ENCODE assay signal across 39 cellular contexts in genomic region chr1:53417003-53417402, GRCh38. TPM values are rescaled to one million over a fixed set of nuclear protein-coding genes. Genes with fewer than 3 reads are reported as not detected.
DNase-seq lines count a peak whose midpoint lies in the region; ATAC-seq, FAIRE-seq and TF ChIP-seq lines count a peak whose summit lies in the region.
"Had no signal": no experiment of that assay in that cellular context is flagged by ENCODE, and none has a peak within 500 bp of the region (broad histone marks: within the 10 kb centered on the region; RNA-seq: fewer than 3 reads in every experiment).

No MANE protein-coding gene starts in this region.

- H2AFZ ChIP-seq in K562 (ENCODE audit: low read depth, low read length) (no peak overlapping the region), Karpas-422 (ENCODE audit: low read length) (no peak overlapping the region)
- H2AFZ ChIP-seq: hepatocyte had no signal

- no peak for TF ChIP-seq CTCF in K562 (IDR thresholded peaks at IDR 0.05 in 2 of 3, conservative IDR thresholded peaks at IDR 0.05 in 1 of 3; ENCODE audit: insufficient read depth in 2 of 3, low read depth in 1 of 3, low read length in 3 of 3)

- H3K27ac ChIP-seq in HUES6 (ENCODE audit: low read depth, low read length) (peak overlapping the region; percentile 50; the same call in 1 of the 2 replicates), K562 (ENCODE audit: extremely low read depth, low read depth, low read length) (no peak overlapping the region), Karpas-422 (ENCODE audit: low read length) (no peak overlapping the region)
- H3K27ac ChIP-seq: BLaER1, breast epithelium, dorsolateral prefrontal cortex, hepatocyte, left ventricle myocardium inferior, stomach, thyroid gland, uterus had no signal

- H4K20me1 ChIP-seq in K562 (replicated peaks; ENCODE audit: control insufficient read depth, insufficient read depth, low read length): no peaks in the 10 kb centered on the region; the same call in 1 of the 2 replicates
- no peaks in the 10 kb centered on the region for H4K20me1 ChIP-seq in Karpas-422 (ENCODE audit: insufficient read depth, low read depth, low read length)
- H4K20me1 ChIP-seq: BLaER1 had no signal

- H3K4me3 ChIP-seq in HUES6 (ENCODE audit: low read depth, low read length): peak overlapping the region; percentile 30; the same call in 1 of the 2 replicates
- no peak overlapping the region for H3K4me3 ChIP-seq in K562
- no peak overlapping the region for H3K4me3 ChIP-seq in Karpas-422 (ENCODE audit: low read length)
- H3K4me3 ChIP-seq: BLaER1, breast epithelium, hepatocyte, left ventricle myocardium inferior, MG63, stomach, thyroid gland, uterus had no signal

- H3K9me2 ChIP-seq in Karpas-422 (replicated peaks; ENCODE audit: insufficient read depth, low read length): no peaks in the 10 kb centered on the region

- DNase-seq in K562 (ENCODE audit: extremely low read depth in 1 of 4, low spot score in 3 of 4) (no peak), left kidney (ENCODE audit: low read depth, low spot score) (peak; percentile 23), inferior parietal cortex (ENCODE audit: extremely low spot score) (no peak), NCI-H2196 (lab: John Stamatoyannopoulos, UW; ENCODE audit: unreplicated experiment) (no peak), Karpas-422 (no peak)
- DNase-seq: activated CD4-positive, alpha-beta T cell treated with anti-CD3 and anti-CD28 coated beads for 36 hours; activated CD8-positive, alpha-beta memory T cell treated with anti-CD3 and anti-CD28 coated beads for 24 hours; activated effector memory CD4-positive, alpha-beta T cell treated with Interleukin-2 at 50 U/mL for 16 hours; activated T-cell treated with anti-CD3 and anti-CD28 coated beads for 4 hours; amygdala; dorsolateral prefrontal cortex; KG1; left ventricle myocardium inferior; MG63; NCI-H1417; NCI-H2029; NCI-H345; NCI-H774; nucleus accumbens; Right ventricle myocardium superior; stimulated activated CD4-positive, alpha-beta T cell treated with anti-CD3 and anti-CD28 coated beads, Interleukin-12 subunit alpha, Interleukin-12 subunit beta, amount 100 ng/mL, for 4 hours; stimulated activated CD4-positive, alpha-beta T cell treated with anti-CD3 and anti-CD28 coated beads, Interleukin-2, amount 100 ng/mL, for 48 hours; stomach; thyroid gland; uterus had no signal

- H3K27me3 ChIP-seq in HUES6 (ENCODE audit: control insufficient read depth, insufficient read depth, low read length) (no peaks in the 10 kb centered on the region), K562 (ENCODE audit: control insufficient read depth in 2 of 2, insufficient read depth in 2 of 2, low read length in 2 of 2) (peaks cover 52 to 55% of the 10 kb centered on the region in 2 experiments), Karpas-422 (ENCODE audit: low read length) (no peaks in the 10 kb centered on the region)
- H3K27me3 ChIP-seq: BLaER1, MG63, thyroid gland, uterus had no signal

- no peak for ATAC-seq in K562
- ATAC-seq: activated CD4-positive, alpha-beta T cell treated with anti-CD3 and anti-CD28 coated beads for 36 hours; activated naive CD4-positive, alpha-beta T cell treated with anti-CD3 and anti-CD28 coated beads, Interleukin-2, amount 50 U/mL, for 72 hours; Panc1; sciatic nerve had no signal

- H3K4me1 ChIP-seq in ES-I3 (ENCODE audit: insufficient read depth, low read length): peaks cover 40% of the 10 kb centered on the region
- H3K4me1 ChIP-seq in HUES6 (ENCODE audit: control insufficient read depth, insufficient read depth, low read length): peaks cover 63% of the 10 kb centered on the region
- no peaks in the 10 kb centered on the region; a peak in 1 of 5 replicates for H3K4me1 ChIP-seq in K562 (replicated peaks in 1 of 2; ENCODE audit: control insufficient read depth in 2 of 2, insufficient read depth in 2 of 2, low read length in 2 of 2)
- H3K4me1 ChIP-seq in Karpas-422 (ENCODE audit: low read length): no peaks in the 10 kb centered on the region
- H3K4me1 ChIP-seq: BLaER1, breast epithelium, left ventricle myocardium inferior, uterus had no signal

- no peaks in the 10 kb centered on the region for H3K9me1 ChIP-seq in K562 (ENCODE audit: control insufficient read depth, insufficient read depth, low read length)

- no peak for TF ChIP-seq EP300 in K562 (IDR thresholded peaks at IDR 0.05; ENCODE audit: low read length)

- CTCF ChIA-PET in K562 (lab: Yijun Ruan, JAX; ENCODE audit: low intra/inter-chr PET ratio): no interaction called here

- no peak for FAIRE-seq in K562 (lab: Jason Lieb, UNC)
- FAIRE-seq: islet of Langerhans had no signal

- in situ Hi-C loops in K562 (cut with MboI): no loop called here

- H3K4me2 ChIP-seq in K562 (ENCODE audit: insufficient read depth, low read length) (no peak overlapping the region), Karpas-422 (ENCODE audit: low read depth, low read length, poor library complexity, severe bottlenecking) (no peak overlapping the region)
- H3K4me2 ChIP-seq: BLaER1, hepatocyte had no signal

- intact Hi-C loops in K562 (cut with micrococcal nuclease): no loop called here

- BruUV-seq in K562 (replicated peaks; lab: Mats Ljungman, UMichigan): no TSS peak

- TF ChIP-seq RAD21 in K562 (CRISPR knock-in tag; conservative IDR thresholded peaks at IDR 0.05 in 1 of 2, IDR thresholded peaks at IDR 0.05 in 1 of 2): no peak

- H3K9me3 ChIP-seq in ES-I3 (ENCODE audit: control insufficient read depth, insufficient read depth, low read length) (peaks cover 11% of the 10 kb centered on the region; the same call in 1 of the 2 replicates), HUES6 (ENCODE audit: control insufficient read depth, insufficient read depth, low read depth, low read length) (peaks cover 20% of the 10 kb centered on the region), K562 (replicated peaks; ENCODE audit: control insufficient read depth, insufficient read depth, low read depth, low read length) (no peaks in the 10 kb centered on the region), Karpas-422 (ENCODE audit: low read length) (no peaks in the 10 kb centered on the region)
- H3K9me3 ChIP-seq: BLaER1, breast epithelium, thyroid gland, uterus had no signal

- 0 out of 2 replicates have a peak overlapping the region, but pooled peaks have one; percentile 18 for H3K9ac ChIP-seq in ES-I3 (ENCODE audit: low read depth, low read length)
- H3K9ac ChIP-seq in HUES6 (ENCODE audit: low read length): peak overlapping the region; percentile 50
- H3K9ac ChIP-seq in K562 (ENCODE audit: insufficient read depth in 1 of 2, low read depth in 2 of 2, low read length in 2 of 2): no peak overlapping the region
- H3K9ac ChIP-seq in Karpas-422 (ENCODE audit: low read length): no peak overlapping the region
- H3K9ac ChIP-seq: BLaER1 had no signal

- no peaks in the 10 kb centered on the region for H3K36me3 ChIP-seq in ES-I3 (ENCODE audit: insufficient read depth, low read length)
- H3K36me3 ChIP-seq in HUES6 (ENCODE audit: control insufficient read depth, insufficient read depth, low read length): no peaks in the 10 kb centered on the region; the same call in 1 of the 2 replicates
- H3K36me3 ChIP-seq in K562 (ENCODE audit: control insufficient read depth, insufficient read depth, low read length): no peaks in the 10 kb centered on the region
- H3K36me3 ChIP-seq in Karpas-422 (ENCODE audit: insufficient read depth, low read length): no peaks in the 10 kb centered on the region
- H3K36me3 ChIP-seq: BLaER1, breast epithelium, left ventricle myocardium inferior, MG63, stomach, thyroid gland, uterus had no signal

- no peaks in the 10 kb centered on the region for H3K79me2 ChIP-seq in K562 (ENCODE audit: control insufficient read depth, insufficient read depth, low read length)
- no peaks in the 10 kb centered on the region for H3K79me2 ChIP-seq in Karpas-422 (ENCODE audit: low read length)
- H3K79me2 ChIP-seq: hepatocyte had no signal

- TF ChIP-seq POLR2A in K562 (conservative IDR thresholded peaks at IDR 0.05): no peak

- POLR2A ChIA-PET in K562 (lab: Yijun Ruan, JAX): no interaction called here

- WGBS in K562 (ENCODE audit: insufficient coverage, low coverage, missing lambda C conversion rate): 1% methylated on average over 7 of the region's 7 CpGs

TF ChIP-seq in K562, 482 proteins besides CTCF, POLR2A, EP300 and RAD21:
- TF ChIP-seq ZFP30 (CRISPR knock-in tag; IDR thresholded peaks at IDR 0.05; ENCODE audit: borderline replicate concordance): no peak
- TF ChIP-seq SPI1 (IDR thresholded peaks at IDR 0.05; ENCODE audit: borderline replicate concordance, low read depth, low read length): peak; percentile 7; the same call in 1 of the 2 replicates

RNA-seq across cellular contexts. Expression of gene DMRTB1, which starts 42.2 kb away (rescaled TPM):
- not detected in 2 replicates for total RNA-seq in K562 (2011; cell fraction: chromatin; rRNA removed; ENCODE audit: low replicate concordance)
- total RNA-seq in K562 (2011; cell fraction: nucleolus; rRNA removed): not detected in 2 replicates
- total RNA-seq in K562 (2011; cell fraction: nucleoplasm; rRNA removed): not detected in 2 replicates
- 0.20 and 0.27 TPM in 2 replicates for total RNA-seq in K562 (2014; rRNA removed)
- total RNA-seq in K562 (2014; rRNA removed; fragmentation: Illumina TruSeq; extraction: Trizol): 0.13 TPM in 1 of 2 replicates, not detected in the other
- 0.11 TPM in 1 of 2 replicates, not detected in the other for total RNA-seq in K562 (2015; rRNA removed; fragmentation: Illumina TruSeq; extraction: Trizol)
- 0.11 and 0.35 TPM in 2 replicates for total RNA-seq in K562 (2021)
- polyA plus RNA-seq in K562 (2011; rRNA removed): not detected in 2 replicates
- 0.07 TPM in 1 of 2 replicates, not detected in the other for polyA plus RNA-seq in K562 (2011; cell fraction: cytosol; rRNA removed)
- not detected in 2 replicates for polyA plus RNA-seq in K562 (2011; cell fraction: nucleus; rRNA removed)
- 0.10 and 0.28 TPM in 2 replicates for polyA plus RNA-seq in K562 (2012)
- 0.12 and 0.16 TPM in 2 replicates for polyA plus RNA-seq in K562 (2014; fragmentation: Illumina TruSeq; extraction: Trizol)
- under 1 TPM; 0.06 TPM for polyA plus RNA-seq in K562 (2014; fragmentation: Nextera tagmentation; extraction: Ambion mirVana)
- polyA plus RNA-seq in K562 (2014; rRNA removed): 0.09 and 0.27 TPM in 2 replicates
- not detected in 2 replicates for polyA minus RNA-seq in K562 (2011; rRNA and poly(A)+ RNA removed)
- not detected in 2 replicates for polyA minus RNA-seq in K562 (2011; cell fraction: cytosol; rRNA and poly(A)+ RNA removed)
- polyA minus RNA-seq in K562 (2011; cell fraction: nucleus; rRNA and poly(A)+ RNA removed): not detected in 2 replicates
- not detected in 2 replicates for total RNA-seq in Karpas-422 (2014; rRNA removed; shearing (Covaris generic); ENCODE audit: low replicate concordance)
- total RNA-seq: activated naive CD4-positive, alpha-beta T cell treated with anti-CD3 and anti-CD28 coated beads, Interleukin-2, amount 50 U/mL, for 72 hours; breast epithelium; chondrocyte; G401; hepatocyte; left ventricle myocardium inferior; myocyte; progenitor cell of endocrine pancreas; Right ventricle myocardium superior; sciatic nerve; stomach; T-helper 2 cell treated with Interferon-gamma antibody and Interleukin-4, amounts not matched to agents 100 ng/mL and 5 ng/mL, for 36 hours; uterus had no signal
- polyA plus RNA-seq: hepatocyte, stomach had no signal

Comparison
In these comparisons a context has a peak if more than half of its experiments do, and no peak if none do; other contexts are left out.
1. H3K9ac ChIP-seq: peak in ES-I3 (single experiment) and HUES6 (single experiment); none in K562 (0 of 2) and Karpas-422 (single experiment).